ENCODE assay signal across 17 cellular contexts in the genomic region with DNA sequence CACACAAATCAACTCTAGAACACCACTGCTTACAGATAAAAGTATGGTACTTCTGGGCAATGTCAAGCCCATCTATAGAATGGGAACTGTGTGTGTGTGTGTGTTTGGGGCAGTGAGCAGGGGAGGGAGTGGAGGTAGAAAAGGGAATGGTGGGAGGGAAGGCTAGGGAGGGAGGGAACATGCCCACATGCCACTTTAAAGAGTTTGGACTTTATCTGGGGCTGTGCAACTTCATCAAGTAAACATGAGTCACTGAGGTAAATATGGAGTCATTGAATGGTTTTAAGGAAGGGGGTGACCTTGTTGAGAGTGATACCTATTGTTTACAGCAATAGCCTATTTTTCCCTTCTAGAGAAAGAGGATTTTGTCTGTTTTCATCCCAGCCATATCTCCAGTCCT. TPM values are rescaled to one million over a fixed set of nuclear protein-coding genes. Genes with fewer than 3 reads are reported as not detected.
A peak's percentile ranks its signal among the peaks of the same experiment; 100 is the strongest.
DNase-seq lines count a peak whose midpoint lies in the region; ATAC-seq, FAIRE-seq and TF ChIP-seq lines count a peak whose summit lies in the region.
"Had no signal": no experiment of that assay in that cellular context is flagged by ENCODE, and none has a peak within 500 bp of the region (broad histone marks: within the 10 kb centered on the region; RNA-seq: fewer than 3 reads in every experiment).

No MANE protein-coding gene starts in this region.

- peak in 1 of 2 experiments; percentile 49; a peak in 3 of 6 replicates for ATAC-seq in A549
- ATAC-seq in Panc1, result peak; percentile 32; the same call in 1 of the 2 replicates
- peak in 3 of 4 donors; percentile 17 to 35 (median 32) for ATAC-seq in pancreas
- ATAC-seq: GM23338 had no signal

- peak overlapping the region; percentile 48 to 70 for H3K27ac ChIP-seq in A549
- no peak overlapping the region for H3K27ac ChIP-seq in Panc1 (ENCODE audit: low read length)
- H3K27ac ChIP-seq in pancreas, result no peak overlapping the region
- no peak overlapping the region for H3K27ac ChIP-seq in transverse colon
- H3K27ac ChIP-seq: 22Rv1, BLaER1 had no signal

- in situ Hi-C loops in Panc1 (cut with HindIII; ENCODE audit: low pct_unique_long_range_greater_than_20kb, low sequenced_read_pairs) (no loop called here), transverse colon (cut with MboI; ENCODE audit: low pct_ligation_motif_present in 1 of 4, low pct_unique_long_range_greater_than_20kb in 1 of 4, low sequenced_read_pairs in 3 of 4) (loop anchor here (10.0 to 25.0 kb wide), 4 partner anchors 249 to 626 kb away; a partner anchor contains a TSS)

- H3K36me3 ChIP-seq in Panc1 (ENCODE audit: control insufficient read depth, insufficient read depth, low read length), result no peaks in the 10 kb centered on the region
- no peaks in the 10 kb centered on the region for H3K36me3 ChIP-seq in pancreas
- H3K36me3 ChIP-seq in transverse colon, result no peaks in the 10 kb centered on the region
- H3K36me3 ChIP-seq: BLaER1 had no signal

- H3K27me3 ChIP-seq in Panc1 (ENCODE audit: control insufficient read depth, insufficient read depth, low read length), result no peaks in the 10 kb centered on the region
- no peaks in the 10 kb centered on the region for H3K27me3 ChIP-seq in pancreas
- H3K27me3 ChIP-seq in transverse colon, result no peaks in the 10 kb centered on the region
- H3K27me3 ChIP-seq: BLaER1 had no signal

- TF ChIP-seq EP300 in A549 (IDR thresholded peaks at IDR 0.05), result no peak
- TF ChIP-seq EP300 in transverse colon (IDR thresholded peaks at IDR 0.05; ENCODE audit: low read depth), result no peak

- no TSS peak for BruUV-seq in Panc1 (replicated peaks; lab: Mats Ljungman, UMichigan)

- CTCF ChIA-PET in A549 (lab: Yijun Ruan, JAX), result no interaction called here
- CTCF ChIA-PET in Panc1 (lab: Charles Lee), result no interaction called here

- H3K4me3 ChIP-seq in A549 (no peak overlapping the region), Panc1 (ENCODE audit: low read depth in 2 of 2, low read length in 2 of 2) (no peak overlapping the region), epithelial cell of esophagus (ENCODE audit: low read length) (no peak overlapping the region), pancreas (no peak overlapping the region), transverse colon (no peak overlapping the region)
- H3K4me3 ChIP-seq: BLaER1, GM23338 had no signal

- H3K9me3 ChIP-seq in A549, result no peaks in the 10 kb centered on the region
- no peaks in the 10 kb centered on the region for H3K9me3 ChIP-seq in Panc1 (ENCODE audit: control insufficient read depth, insufficient read depth, low read depth, low read length)
- no peaks in the 10 kb centered on the region for H3K9me3 ChIP-seq in pancreas
- H3K9me3 ChIP-seq in transverse colon, result no peaks in the 10 kb centered on the region
- H3K9me3 ChIP-seq: BLaER1, Caco-2 had no signal

- peak in 1 of 2 experiments; percentile 40 for DNase-seq in A549 (ENCODE audit: low read depth in 1 of 2, low spot score in 1 of 2)
- no peak for DNase-seq in Panc1 (ENCODE audit: low read depth, low spot score)
- DNase-seq in epithelial cell of esophagus (ENCODE audit: low read depth), result peak; percentile 24
- DNase-seq in pancreas, result no peak
- no peak for DNase-seq in NCI-H2107 (lab: John Stamatoyannopoulos, UW)
- no peak for DNase-seq in NCI-H187 (lab: John Stamatoyannopoulos, UW)
- no peak for DNase-seq in transverse colon
- DNase-seq in activated CD4-positive, CD25-positive, alpha-beta regulatory T cell (lab: John Stamatoyannopoulos, UW), result no peak
- DNase-seq: AML-193; Caco-2; CD8-positive, alpha-beta memory T cell; H7 had no signal

- peak overlapping the region; percentile 45 for H3K4me2 ChIP-seq in A549
- H3K4me2 ChIP-seq: BLaER1, GM23338 had no signal

- H3K4me1 ChIP-seq in A549 (peaks cover 24% of the 10 kb centered on the region), Panc1 (ENCODE audit: control insufficient read depth, insufficient read depth, low read length) (no peaks in the 10 kb centered on the region), pancreas (peaks cover 0 to 8% (median 0%) of the 10 kb centered on the region in 3 donors), transverse colon (peaks cover 0 to 7% (median 0%) of the 10 kb centered on the region in 4 donors)
- H3K4me1 ChIP-seq: BLaER1, Caco-2 had no signal

- no peak for TF ChIP-seq CTCF in A549 (IDR thresholded peaks at IDR 0.05)
- TF ChIP-seq CTCF in Panc1 (IDR thresholded peaks at IDR 0.05), result no peak
- TF ChIP-seq CTCF in epithelial cell of esophagus (IDR thresholded peaks at IDR 0.05; ENCODE audit: insufficient read depth, low read depth, low read length, missing control alignments), result no peak
- TF ChIP-seq CTCF in pancreas (IDR thresholded peaks at IDR 0.05), result no peak
- TF ChIP-seq CTCF in transverse colon (IDR thresholded peaks at IDR 0.05), result no peak

- POLR2A ChIA-PET in A549 (lab: Yijun Ruan, JAX) (interaction anchor here (1.3 kb wide), 1 partner anchor 95 kb away, joined by 7 read pairs; a partner anchor contains a TSS), Panc1 (lab: Charles Lee) (no interaction called here)

- intact Hi-C loops in Panc1 (cut with micrococcal nuclease; ENCODE audit: unreplicated experiment) (loop anchor here (10.0 kb wide), 2 partner anchors 139 to 379 kb away; no protein-coding TSS in a partner anchor), pancreas (cut with DNase I) (loop anchor here in 2 of 3 donors (5.0 kb wide), 1 partner anchor 256 kb away; no protein-coding TSS in a partner anchor), transverse colon (cut with DNase I; ENCODE audit: low total_unique reads) (loop anchor here (10.0 kb wide), 1 partner anchor 129 kb away; a partner anchor contains a TSS)

- FAIRE-seq in A549 (lab: Jason Lieb, UNC) (no peak), pancreas (lab: Jason Lieb, UNC) (no peak)
- FAIRE-seq: GM12891, HTR-8/SVneo had no signal

- TF ChIP-seq POLR2A in A549 (IDR thresholded peaks at IDR 0.05; ENCODE audit: low read length) (no peak), transverse colon (IDR thresholded peaks at IDR 0.05) (no peak)

- no peak for TF ChIP-seq RAD21 in A549 (conservative IDR thresholded peaks at IDR 0.05 in 1 of 2, IDR thresholded peaks at IDR 0.05 in 1 of 2)

TF ChIP-seq in A549, 52 proteins besides CTCF, POLR2A, EP300 and RAD21:
- TF ChIP-seq KDM5A (IDR thresholded peaks at IDR 0.05) (no peak), FOSL2 (IDR thresholded peaks at IDR 0.05) (no peak), FOSL2 (CRISPR knock-in tag; IDR thresholded peaks at IDR 0.05) (peak; percentile 53; the same call in 1 of the 2 replicates), ZNF302 (CRISPR knock-in tag; IDR thresholded peaks at IDR 0.05) (no peak)

RNA-seq across cellular contexts. Expression of a gene that starts 22.5 kb away (rescaled TPM):
- polyA plus RNA-seq in A549 (2011; rRNA removed) (12.8 and 15.0 TPM in 2 replicates), A549 (2017; fragmentation: RNase III; extraction: RNeasy Plus Mini Kit Qiagen cat#74134 plus additional on column Dnase treatment) (11.1 to 12.4 TPM (median 11.6 TPM) in 3 replicates), pancreas (1 to 10 TPM; 1.7 to 2.9 TPM)
- 2.5 TPM in 2 replicates for polyA plus RNA-seq in A549 (2012; cell fraction: cytosol; rRNA removed)
- polyA plus RNA-seq in A549 (2012; cell fraction: nucleus; rRNA removed), result 2.1 and 3.5 TPM in 2 replicates
- 6.2 and 6.8 TPM in 2 replicates for polyA minus RNA-seq in A549 (2011; rRNA and poly(A)+ RNA removed)
- total RNA-seq in Panc1 (2021; ENCODE audit: unreplicated experiment) (21.2 TPM), pancreas (1 to 10 TPM; 2.6 to 6.1 (median 3.5) TPM), transverse colon (10 to 100 TPM in 3 of 4 donors, 1 to 10 TPM in 1; 5.4 to 20.9 (median 15.2) TPM)
- polyA plus RNA-seq in Panc1 (2012; ENCODE audit: insufficient read length), result 9.6 TPM

Comparison
In these comparisons a context has a peak if more than half of its experiments do, and no peak if none do; other contexts are left out.
1. H3K27ac ChIP-seq: peak in A549 (2 of 2); none in Panc1 (single experiment), pancreas (0 of 4) and transverse colon (0 of 4).